In genomic region chr22:22463855-22464540, GRCh38 we compare ENCODE assay signal across 8 cellular contexts.
DNase-seq lines count a peak whose midpoint lies in the region; ATAC-seq and TF ChIP-seq lines count a peak whose summit lies in the region.

No MANE protein-coding gene starts in this region.

- H2AFZ ChIP-seq in MM.1S (ENCODE audit: low read length): no peak overlapping the region

- H3K4me1 ChIP-seq in MM.1S (ENCODE audit: low read length): no peaks in the 10 kb centered on the region

- H3K4me2 ChIP-seq in MM.1S (ENCODE audit: low read depth, low read length): peak overlapping the region; percentile 44; the same call in 1 of the 2 replicates

- no peaks in the 10 kb centered on the region for H4K20me1 ChIP-seq in MM.1S (ENCODE audit: insufficient read depth, low read length)

- H3K36me3 ChIP-seq in MM.1S (replicated peaks; ENCODE audit: insufficient read depth, low read length): no peaks in the 10 kb centered on the region

- H3K9me3 Mint-ChIP-seq in T-helper 2 cell treated with Interferon-gamma antibody and Interleukin-4, amounts not matched to agents 5 μg/mL and 100 μg/mL, for 36 hours: peaks cover 15% of the 10 kb centered on the region
- peaks cover 12% of the 10 kb centered on the region for H3K9me3 Mint-ChIP-seq in stimulated activated memory B cell treated with anti-CD40 and anti-IgM and Interleukin-4, amounts not matched to agents 10 μg/mL and 1 μg/mL and 100 μg/mL, for 72 hours

- H3K36me3 Mint-ChIP-seq in T-helper 2 cell treated with Interferon-gamma antibody and Interleukin-4, amounts not matched to agents 5 μg/mL and 100 μg/mL, for 36 hours (ENCODE audit: low read depth): no peaks in the 10 kb centered on the region
- H3K36me3 Mint-ChIP-seq in stimulated activated memory B cell treated with anti-CD40 and anti-IgM and Interleukin-4, amounts not matched to agents 10 μg/mL and 1 μg/mL and 100 μg/mL, for 72 hours: peaks cover 7% of the 10 kb centered on the region

- no peak for ATAC-seq in stimulated activated memory B cell treated with anti-CD40 and anti-IgM and Interleukin-4, amounts not matched to agents 10 μg/mL and 1 μg/mL and 100 μg/mL, for 72 hours

- H3K4me3 ChIP-seq in MM.1S (ENCODE audit: low read length) (no peak overlapping the region), astrocyte of the spinal cord (ENCODE audit: low read depth, low read length) (no peak overlapping the region)

- no peaks in the 10 kb centered on the region for H3K79me2 ChIP-seq in MM.1S (ENCODE audit: low read length)

- DNase-seq in NCI-H1436 (lab: John Stamatoyannopoulos, UW) (peak; percentile 60), NCI-H1436 treated with DMSO at 0.1 percent for 48 hours (lab: John Stamatoyannopoulos, UW) (no peak), MM.1S (peak; percentile 67), astrocyte of the spinal cord (ENCODE audit: low read depth, low spot score) (peak; percentile 52), iPS DF 4.7 (ENCODE audit: extremely low read depth, low spot score) (peak; percentile 46)
- peak; percentile 25 for DNase-seq in T-helper 2 cell treated with Interferon-gamma antibody and Interleukin-4, amounts not matched to agents 5 μg/mL and 100 μg/mL, for 36 hours (ENCODE audit: low spot score)
- peak; percentile 14 to 37 for DNase-seq in stimulated activated CD4-positive, alpha-beta T cell treated with anti-CD3 and anti-CD28 coated beads, Interleukin-15, amount 100 ng/mL, for 48 hours (ENCODE audit: low read depth in 2 of 2)

- no peak overlapping the region for H3K27ac ChIP-seq in MM.1S (ENCODE audit: low read length)

- no peaks in the 10 kb centered on the region for H3K27me3 ChIP-seq in MM.1S (replicated peaks; ENCODE audit: insufficient read depth, low read length)

- no peak overlapping the region for H3K9ac ChIP-seq in MM.1S (ENCODE audit: low read length)

- no peaks in the 10 kb centered on the region for H3K9me2 ChIP-seq in MM.1S (replicated peaks; ENCODE audit: insufficient read depth, low read length)

- TF ChIP-seq CTCF in MM.1S (IDR thresholded peaks at IDR 0.05; ENCODE audit: low read length) (peak; percentile 81), astrocyte of the spinal cord (IDR thresholded peaks at IDR 0.05; ENCODE audit: low read depth, low read length) (peak; percentile 51)

- H3K4me3 Mint-ChIP-seq in T-helper 2 cell treated with Interferon-gamma antibody and Interleukin-4, amounts not matched to agents 5 μg/mL and 100 μg/mL, for 36 hours: no peak overlapping the region
- H3K4me3 Mint-ChIP-seq in stimulated activated memory B cell treated with anti-CD40 and anti-IgM and Interleukin-4, amounts not matched to agents 10 μg/mL and 1 μg/mL and 100 μg/mL, for 72 hours: no peak overlapping the region

- no peaks in the 10 kb centered on the region for H3F3A ChIP-seq in MM.1S (ENCODE audit: insufficient read depth, low read length)

- H3K4me1 Mint-ChIP-seq in T-helper 2 cell treated with Interferon-gamma antibody and Interleukin-4, amounts not matched to agents 5 μg/mL and 100 μg/mL, for 36 hours (ENCODE audit: low read depth): no peaks in the 10 kb centered on the region
- peaks cover 10% of the 10 kb centered on the region for H3K4me1 Mint-ChIP-seq in stimulated activated memory B cell treated with anti-CD40 and anti-IgM and Interleukin-4, amounts not matched to agents 10 μg/mL and 1 μg/mL and 100 μg/mL, for 72 hours

- no peak overlapping the region for H3K27ac Mint-ChIP-seq in T-helper 2 cell treated with Interferon-gamma antibody and Interleukin-4, amounts not matched to agents 5 μg/mL and 100 μg/mL, for 36 hours
- H3K27ac Mint-ChIP-seq in stimulated activated memory B cell treated with anti-CD40 and anti-IgM and Interleukin-4, amounts not matched to agents 10 μg/mL and 1 μg/mL and 100 μg/mL, for 72 hours: no peak overlapping the region

- H3K9me3 ChIP-seq in MM.1S (replicated peaks; ENCODE audit: insufficient read depth, low read length): no peaks in the 10 kb centered on the region

- in situ Hi-C loops in astrocyte of the spinal cord (cut with HindIII; ENCODE audit: low sequenced_read_pairs): no loop called here

- H3K27me3 Mint-ChIP-seq in T-helper 2 cell treated with Interferon-gamma antibody and Interleukin-4, amounts not matched to agents 5 μg/mL and 100 μg/mL, for 36 hours (ENCODE audit: low read depth): peaks cover 15% of the 10 kb centered on the region
- peaks cover 8% of the 10 kb centered on the region for H3K27me3 Mint-ChIP-seq in stimulated activated memory B cell treated with anti-CD40 and anti-IgM and Interleukin-4, amounts not matched to agents 10 μg/mL and 1 μg/mL and 100 μg/mL, for 72 hours
